In genomic region chr2:191714925-191715324, GRCh38 we compare ENCODE assay signal across 15 cellular contexts. TPM values are rescaled to one million over a fixed set of nuclear protein-coding genes. Genes with fewer than 3 reads are reported as not detected.
DNase-seq lines count a peak whose midpoint lies in the region; TF ChIP-seq lines count a peak whose summit lies in the region.
"Had no signal": no experiment of that assay in that cellular context is flagged by ENCODE, and none has a peak within 500 bp of the region (broad histone marks: within the 10 kb centered on the region; RNA-seq: fewer than 3 reads in every experiment).

No MANE protein-coding gene starts in this region.

- H3K27me3 ChIP-seq in osteoblast (ENCODE audit: insufficient read depth, low read length): no peaks in the 10 kb centered on the region
- H3K27me3 ChIP-seq: SJSA1 had no signal

- H3K36me3 ChIP-seq in osteoblast (ENCODE audit: insufficient read depth, low read length): no peaks in the 10 kb centered on the region
- H3K36me3 ChIP-seq: SJSA1 had no signal

- DNase-seq in COR-L47 (lab: John Stamatoyannopoulos, UW): peak; percentile 3
- DNase-seq in DMS79 treated with DMSO at 0.1 percent for 48 hours (lab: John Stamatoyannopoulos, UW): peak; percentile 13
- DNase-seq in NCI-H2171 (lab: John Stamatoyannopoulos, UW): peak; percentile 44
- peak; percentile 54 for DNase-seq in choroid plexus epithelial cell (ENCODE audit: low read depth)
- no peak for DNase-seq in D341Med (ENCODE audit: low spot score)
- DNase-seq in activated CD4-positive, alpha-beta T cell treated with anti-CD3 and anti-CD28 coated beads for 1 hour: no peak
- DNase-seq in osteoblast (ENCODE audit: insufficient read length, low spot score, missing footprints): no peak
- DNase-seq: CD4-positive, alpha-beta T cell; GF-D8; GOT3; NCI-H2081 treated with DMSO at 0.1 percent for 48 hours; NCI-H524 treated with DMSO at 0.1 percent for 48 hours; PC-9; SW 1271 had no signal

- no peaks in the 10 kb centered on the region for H3K79me2 ChIP-seq in osteoblast (ENCODE audit: insufficient read depth, low read length)

- TF ChIP-seq CTCF in choroid plexus epithelial cell (conservative IDR thresholded peaks at IDR 0.05; ENCODE audit: low read depth, low read length): no peak
- no peak for TF ChIP-seq CTCF in osteoblast (IDR thresholded peaks at IDR 0.05; ENCODE audit: extremely low read depth, low read depth, low read length)

- H3K27ac ChIP-seq in osteoblast (ENCODE audit: low read depth, low read length): no peak overlapping the region
- H3K27ac ChIP-seq: PC-9, SJSA1 had no signal

- H4K20me1 ChIP-seq in osteoblast (ENCODE audit: insufficient read depth, low read length): no peaks in the 10 kb centered on the region

- peaks cover 9% of the 10 kb centered on the region for H3K4me1 ChIP-seq in osteoblast (ENCODE audit: insufficient read depth, low read length)

- H3K9me3 ChIP-seq in osteoblast (ENCODE audit: low read depth, low read length): no peaks in the 10 kb centered on the region
- H3K9me3 ChIP-seq: SJSA1 had no signal

- H3K4me3 ChIP-seq in choroid plexus epithelial cell (ENCODE audit: low read depth, low read length): no peak overlapping the region
- H3K4me3 ChIP-seq in osteoblast (ENCODE audit: insufficient read depth, low read length): no peak overlapping the region
- H3K4me3 ChIP-seq: PC-9, SJSA1 had no signal

- H3K4me2 ChIP-seq in osteoblast (ENCODE audit: insufficient read depth, low read length): no peak overlapping the region
- H3K4me2 ChIP-seq: PC-9 had no signal

- no peak overlapping the region for H2AFZ ChIP-seq in osteoblast (ENCODE audit: low read length)
- H2AFZ ChIP-seq: PC-9 had no signal

RNA-seq across cellular contexts. Expression of gene NABP1, which starts 37.0 kb away (rescaled TPM):
- 72.0 and 80.2 TPM in 2 replicates for total RNA-seq in osteoblast

Comparison
In these comparisons a context has a peak if more than half of its experiments do, and no peak if none do; other contexts are left out.
1. DNase-seq: peak in COR-L47 (single experiment), DMS79 treated with DMSO at 0.1 percent for 48 hours (single experiment), NCI-H2171 (single experiment) and choroid plexus epithelial cell (single experiment); none in D341Med (single experiment), activated CD4-positive, alpha-beta T cell treated with anti-CD3 and anti-CD28 coated beads for 1 hour (single experiment) and osteoblast (single experiment).